ENCODE assay signal across 9 cellular contexts in the genomic region with DNA sequence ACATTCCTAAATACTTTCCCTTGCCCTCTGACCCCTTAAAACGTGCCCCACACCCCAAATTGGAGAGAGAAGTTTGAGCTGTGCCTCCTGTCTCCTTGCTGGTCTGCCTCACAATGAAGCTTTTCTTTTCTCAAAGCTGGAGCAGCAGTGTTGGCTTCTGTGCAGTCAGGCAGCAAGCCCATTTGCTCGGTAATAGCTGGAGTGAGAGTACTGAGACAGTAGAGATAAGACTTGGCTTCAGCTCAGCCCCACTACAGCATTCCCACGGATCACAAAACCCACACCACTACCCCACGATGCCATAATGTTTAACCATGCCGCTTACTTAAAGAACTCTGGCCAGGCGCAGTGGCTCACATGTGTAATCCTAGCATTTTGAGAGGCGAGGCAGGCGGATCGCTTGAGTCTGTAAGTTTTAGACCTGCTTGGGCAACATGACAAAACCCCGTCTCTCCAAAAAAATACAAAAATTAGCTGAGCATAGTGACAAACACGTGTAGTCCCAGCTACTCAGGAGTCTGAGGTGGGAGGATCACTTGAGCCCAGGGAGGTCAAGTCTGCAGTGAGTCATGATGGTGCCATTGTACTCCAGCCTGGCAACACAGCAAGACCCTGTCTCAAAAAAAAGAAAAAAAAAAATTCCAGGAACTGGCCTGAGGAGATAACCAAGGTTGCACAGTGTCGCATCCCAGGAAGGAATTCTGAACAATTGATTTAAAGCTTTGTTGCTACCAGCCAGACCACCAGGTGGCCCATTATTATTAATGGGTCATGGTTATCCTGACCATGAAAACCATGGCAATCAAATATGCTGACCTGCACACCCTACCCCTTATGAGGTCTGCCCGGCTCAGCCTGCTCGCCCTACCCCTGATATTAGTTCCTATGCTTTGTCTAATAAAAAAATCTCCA.
DNase-seq lines count a peak whose midpoint lies in the region; ATAC-seq, FAIRE-seq and TF ChIP-seq lines count a peak whose summit lies in the region.
"Had no signal": no experiment of that assay in that cellular context is flagged by ENCODE, and none has a peak within 500 bp of the region (broad histone marks: within the 10 kb centered on the region; RNA-seq: fewer than 3 reads in every experiment).

No MANE protein-coding gene starts in this region.

- H3K27me3 Mint-ChIP-seq in activated CD8-positive, alpha-beta T cell treated with anti-CD3 and anti-CD28 coated beads, Interleukin-2, amount 10 ng/mL, durations not matched to agents 7 days and 5 days (ENCODE audit: low read depth): no peaks in the 10 kb centered on the region

- no peaks in the 10 kb centered on the region for H3K9me3 Mint-ChIP-seq in activated CD8-positive, alpha-beta T cell treated with anti-CD3 and anti-CD28 coated beads, Interleukin-2, amount 10 ng/mL, durations not matched to agents 7 days and 5 days (ENCODE audit: insufficient read depth)

- no peaks in the 10 kb centered on the region for H3K36me3 Mint-ChIP-seq in activated CD8-positive, alpha-beta T cell treated with anti-CD3 and anti-CD28 coated beads, Interleukin-2, amount 10 ng/mL, durations not matched to agents 7 days and 5 days (ENCODE audit: low read depth)

- ATAC-seq in activated CD8-positive, alpha-beta T cell treated with anti-CD3 and anti-CD28 coated beads, Interleukin-2, amount 10 ng/mL, durations not matched to agents 7 days and 5 days: no peak
- ATAC-seq in HG03045 (IDR thresholded peaks at IDR 0.05; ENCODE audit: unreplicated experiment): no peak

- peaks cover 24% of the 10 kb centered on the region for H3K4me1 Mint-ChIP-seq in activated CD8-positive, alpha-beta T cell treated with anti-CD3 and anti-CD28 coated beads, Interleukin-2, amount 10 ng/mL, durations not matched to agents 7 days and 5 days (ENCODE audit: low read depth)

- CTCF ChIA-PET in activated CD8-positive, alpha-beta T cell treated with anti-CD3 and anti-CD28 coated beads, Interleukin-2, amount 10 ng/mL, durations not matched to agents 7 days and 5 days (lab: Charles Lee): interaction anchor here (0.7 to 7.3 kb wide), 16 partner anchors 10 to 752 kb away, joined by 3 to 162 read pairs (median 10); partner anchors contain the start of gene NEURL3

- DNase-seq in NCI-H146 (lab: John Stamatoyannopoulos, UW) (peak; percentile 71), NCI-H146 treated with DMSO at 0.1 percent for 48 hours (lab: John Stamatoyannopoulos, UW; ENCODE audit: unreplicated experiment) (no peak), hippocampal formation (lab: John Stamatoyannopoulos, UW) (peak; percentile 71 to 91), superior temporal gyrus (ENCODE audit: extremely low spot score) (peak; percentile 95), GM12891 (ENCODE audit: insufficient read length, low spot score) (no peak), iPS-NIHi11 (ENCODE audit: low spot score) (no peak)
- no peak for DNase-seq in activated CD8-positive, alpha-beta T cell treated with anti-CD3 and anti-CD28 coated beads, Interleukin-2, amount 10 ng/mL, durations not matched to agents 7 days and 5 days

- no peak for TF ChIP-seq POLR2A in GM12891 (IDR thresholded peaks at IDR 0.05; ENCODE audit: low read depth, low read length)

- no peak overlapping the region for H3K4me3 Mint-ChIP-seq in activated CD8-positive, alpha-beta T cell treated with anti-CD3 and anti-CD28 coated beads, Interleukin-2, amount 10 ng/mL, durations not matched to agents 7 days and 5 days

- H3K27ac Mint-ChIP-seq in activated CD8-positive, alpha-beta T cell treated with anti-CD3 and anti-CD28 coated beads, Interleukin-2, amount 10 ng/mL, durations not matched to agents 7 days and 5 days: peak overlapping the region; percentile 86

- POLR2A ChIA-PET in activated CD8-positive, alpha-beta T cell treated with anti-CD3 and anti-CD28 coated beads, Interleukin-2, amount 10 ng/mL, durations not matched to agents 7 days and 5 days (lab: Charles Lee): interaction anchor here (0.6 to 1.6 kb wide), 3 partner anchors 119 to 418 kb away, joined by 3 to 7 read pairs (median 3); no protein-coding TSS in a partner anchor

- FAIRE-seq in GM12891 (lab: Jason Lieb, UNC): no peak
- FAIRE-seq: A204.1 had no signal

TF ChIP-seq in GM12891, 5 proteins besides CTCF, POLR2A, EP300 and RAD21:
- TF ChIP-seq POLR2AphosphoS5 (IDR thresholded peaks at IDR 0.05; ENCODE audit: low read depth, low read length) (no peak), POU2F2 (IDR thresholded peaks at IDR 0.05; ENCODE audit: low read depth, low read length) (no peak), PAX5 (IDR thresholded peaks at IDR 0.05; ENCODE audit: insufficient read depth, low read length, severe bottlenecking) (no peak), SPI1 (IDR thresholded peaks at IDR 0.05; ENCODE audit: low read depth, low read length) (no peak), TAF1 (IDR thresholded peaks at IDR 0.05; ENCODE audit: low read depth, low read length) (no peak)

Comparison
In these comparisons a context has a peak if more than half of its experiments do, and no peak if none do; other contexts are left out.
1. DNase-seq: peak in NCI-H146 (single experiment), hippocampal formation (2 of 2) and superior temporal gyrus (single experiment); none in NCI-H146 treated with DMSO at 0.1 percent for 48 hours (single experiment), activated CD8-positive, alpha-beta T cell treated with anti-CD3 and anti-CD28 coated beads, Interleukin-2, amount 10 ng/mL, durations not matched to agents 7 days and 5 days (single experiment), GM12891 (single experiment) and iPS-NIHi11 (single experiment).